11 cellular contexts compared by ENCODE assay signal in the genomic region with DNA sequence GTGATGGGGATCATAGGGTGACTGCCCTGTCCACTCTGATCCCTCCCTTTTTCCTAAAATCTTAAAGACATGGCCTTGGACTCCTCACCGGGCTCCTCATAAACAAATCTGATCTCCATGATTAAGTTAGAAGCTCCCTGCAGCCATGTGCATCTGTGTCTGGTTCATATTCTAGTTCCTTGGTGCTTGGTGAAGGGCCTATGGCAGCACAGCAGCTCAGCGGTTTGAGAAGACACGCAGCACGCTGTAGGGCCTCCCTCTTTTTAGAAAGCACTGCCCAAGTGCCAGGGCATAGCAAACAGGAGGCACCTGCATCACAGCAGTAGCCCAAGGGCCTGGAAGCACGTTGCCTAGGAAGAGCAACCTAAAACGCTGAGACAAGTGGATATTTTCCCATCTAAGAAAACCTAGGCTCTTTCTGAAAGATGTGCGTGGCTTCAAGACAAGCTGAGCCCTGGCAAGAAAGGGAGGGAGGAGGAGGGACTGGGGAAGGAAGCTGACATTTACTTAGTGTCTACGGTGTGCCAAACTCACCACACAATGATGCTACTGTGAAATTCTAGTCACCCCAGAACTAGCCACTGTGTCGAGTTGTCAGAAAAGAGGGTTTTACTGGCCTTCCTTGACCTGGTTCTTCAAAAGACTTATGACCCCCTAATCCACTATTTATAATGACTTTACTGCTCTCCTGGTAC. TPM values are rescaled to one million over a fixed set of nuclear protein-coding genes. Genes with fewer than 3 reads are reported as not detected.
DNase-seq lines count a peak whose midpoint lies in the region; ATAC-seq and TF ChIP-seq lines count a peak whose summit lies in the region.
"Had no signal": no experiment of that assay in that cellular context is flagged by ENCODE, and none has a peak within 500 bp of the region (broad histone marks: within the 10 kb centered on the region; RNA-seq: fewer than 3 reads in every experiment).

No MANE protein-coding gene starts in this region.

- DNase-seq in GM12865 (ENCODE audit: low read depth) (peak; percentile 62), RWPE2 (ENCODE audit: low spot score) (peak; percentile 42), DMS 273 treated with DMSO at 0.1 percent for 48 hours (lab: John Stamatoyannopoulos, UW) (no peak), HUDEP-2 (lab: John Stamatoyannopoulos, UW; ENCODE audit: unreplicated experiment in 76 of 76) (no peak), Ammon's horn (ENCODE audit: low spot score) (no peak), mesenteric fat pad (ENCODE audit: low spot score) (no peak)
- DNase-seq in natural killer cell treated with Interleukin-12 subunit alpha and Interleukin-12 subunit beta and Interleukin-15 and Interleukin-18, amount 100 ng/mL, for 72 hours (ENCODE audit: low spot score), result no peak
- DNase-seq: heart right ventricle, NCI-H1436 treated with DMSO at 0.1 percent for 48 hours, T-helper 9 cell had no signal

- no peak overlapping the region for H3K4me3 ChIP-seq in GM12865 (ENCODE audit: low read depth, low read length)
- no peak overlapping the region for H3K4me3 ChIP-seq in RWPE2 (ENCODE audit: severe bottlenecking)
- H3K4me3 ChIP-seq: heart right ventricle had no signal

- ATAC-seq in GM21423 (IDR thresholded peaks at IDR 0.05; ENCODE audit: unreplicated experiment) (peak; percentile 34), RWPE2 (ENCODE audit: low read depth) (no peak)
- ATAC-seq in natural killer cell treated with Interleukin-12 subunit alpha and Interleukin-12 subunit beta and Interleukin-15 and Interleukin-18, amount 100 ng/mL, for 72 hours, result peak; percentile 83 to 91

- peak overlapping the region; percentile 83 to 87 for H3K27ac Mint-ChIP-seq in natural killer cell treated with Interleukin-12 subunit alpha and Interleukin-12 subunit beta and Interleukin-15 and Interleukin-18, amount 100 ng/mL, for 72 hours

- H3K36me3 ChIP-seq in RWPE2 (ENCODE audit: low read depth), result peaks cover 25% of the 10 kb centered on the region

- no peaks in the 10 kb centered on the region for H3K9me3 Mint-ChIP-seq in natural killer cell treated with Interleukin-12 subunit alpha and Interleukin-12 subunit beta and Interleukin-15 and Interleukin-18, amount 100 ng/mL, for 72 hours

- no peaks in the 10 kb centered on the region for H3K9me3 ChIP-seq in RWPE2 (ENCODE audit: severe bottlenecking)
- H3K9me3 ChIP-seq: heart right ventricle had no signal

- TF ChIP-seq CTCF in GM12865 (IDR thresholded peaks at IDR 0.05; ENCODE audit: insufficient read depth, low read depth, low read length, missing control alignments), result no peak
- no peak for TF ChIP-seq CTCF in RWPE2 (IDR thresholded peaks at IDR 0.05; ENCODE audit: poor library complexity, severe bottlenecking)

- H3K36me3 Mint-ChIP-seq in natural killer cell treated with Interleukin-12 subunit alpha and Interleukin-12 subunit beta and Interleukin-15 and Interleukin-18, amount 100 ng/mL, for 72 hours, result peaks cover 4% of the 10 kb centered on the region

- H3K4me1 Mint-ChIP-seq in natural killer cell treated with Interleukin-12 subunit alpha and Interleukin-12 subunit beta and Interleukin-15 and Interleukin-18, amount 100 ng/mL, for 72 hours (ENCODE audit: low read depth in 2 of 2), result peaks cover 34 to 35% of the 10 kb centered on the region in 2 donors

- no peaks in the 10 kb centered on the region for H3K27me3 ChIP-seq in RWPE2 (ENCODE audit: insufficient read depth, poor library complexity, severe bottlenecking)
- H3K27me3 ChIP-seq: heart right ventricle had no signal

- no peaks in the 10 kb centered on the region for H3K27me3 Mint-ChIP-seq in natural killer cell treated with Interleukin-12 subunit alpha and Interleukin-12 subunit beta and Interleukin-15 and Interleukin-18, amount 100 ng/mL, for 72 hours

- no peaks in the 10 kb centered on the region for H3K4me1 ChIP-seq in RWPE2 (ENCODE audit: insufficient read depth, poor library complexity, severe bottlenecking)

- H3K27ac ChIP-seq in RWPE2 (ENCODE audit: poor library complexity, severe bottlenecking), result no peak overlapping the region

- H3K4me3 Mint-ChIP-seq in natural killer cell treated with Interleukin-12 subunit alpha and Interleukin-12 subunit beta and Interleukin-15 and Interleukin-18, amount 100 ng/mL, for 72 hours, result peak overlapping the region; percentile 67

RNA-seq across cellular contexts. Expression of gene ULK3, which starts 14.9 kb away (rescaled TPM):
- total RNA-seq in natural killer cell treated with Interleukin-12 subunit alpha and Interleukin-12 subunit beta and Interleukin-15 and Interleukin-18, amount 100 ng/mL, for 72 hours, result 10 to 100 TPM; 39.1 to 74.7 TPM
- 31.5 TPM for total RNA-seq in mesenteric fat pad

RNA-seq across cellular contexts. Expression of gene SCAMP2, which starts 15.3 kb away (rescaled TPM):
- 100 to 1,000 TPM; 109 to 111 TPM for total RNA-seq in natural killer cell treated with Interleukin-12 subunit alpha and Interleukin-12 subunit beta and Interleukin-15 and Interleukin-18, amount 100 ng/mL, for 72 hours
- 108 TPM for total RNA-seq in mesenteric fat pad

RNA-seq across cellular contexts. Expression of gene CPLX3, which starts 31.4 kb away (rescaled TPM):
- 1 to 10 TPM in 1 of 2 donors, under 1 TPM in 1; 0.43 to 1.7 TPM for total RNA-seq in natural killer cell treated with Interleukin-12 subunit alpha and Interleukin-12 subunit beta and Interleukin-15 and Interleukin-18, amount 100 ng/mL, for 72 hours
- total RNA-seq in mesenteric fat pad, result not detected

RNA-seq across cellular contexts. Expression of gene MPI, which starts 32.0 kb away (rescaled TPM):
- total RNA-seq in natural killer cell treated with Interleukin-12 subunit alpha and Interleukin-12 subunit beta and Interleukin-15 and Interleukin-18, amount 100 ng/mL, for 72 hours, result 10 to 100 TPM; 43.6 to 46.8 TPM
- 32.2 TPM for total RNA-seq in mesenteric fat pad

RNA-seq across cellular contexts. Expression of gene LMAN1L, which starts 45.2 kb away (rescaled TPM):
- 1 to 10 TPM; 3.4 to 4.9 TPM for total RNA-seq in natural killer cell treated with Interleukin-12 subunit alpha and Interleukin-12 subunit beta and Interleukin-15 and Interleukin-18, amount 100 ng/mL, for 72 hours
- not detected for total RNA-seq in mesenteric fat pad

Comparison
In these comparisons a context has a peak if more than half of its experiments do, and no peak if none do; other contexts are left out.
1. DNase-seq: peak in GM12865 (single experiment) and RWPE2 (single experiment); none in natural killer cell treated with Interleukin-12 subunit alpha and Interleukin-12 subunit beta and Interleukin-15 and Interleukin-18, amount 100 ng/mL, for 72 hours (single experiment), DMS 273 treated with DMSO at 0.1 percent for 48 hours (single experiment), HUDEP-2 (0 of 76), Ammon's horn (single experiment) and mesenteric fat pad (single experiment).